2 cellular contexts compared by ENCODE assay signal in genomic region chr15:69302087-69302486, GRCh38. TPM values are rescaled to one million over a fixed set of nuclear protein-coding genes. Genes with fewer than 3 reads are reported as not detected.
"Had no signal": no experiment of that assay in that cellular context is flagged by ENCODE, and none has a peak within 500 bp of the region (broad histone marks: within the 10 kb centered on the region; RNA-seq: fewer than 3 reads in every experiment).

No MANE protein-coding gene starts in this region.

RNA-seq across cellular contexts. Expression of gene PAQR5, which starts 3.4 kb away (rescaled TPM):
- total RNA-seq: dermis microvascular lymphatic vessel endothelial cell, glomerular endothelial cell had no signal
